11 cellular contexts compared by ENCODE assay signal in genomic region chr7:134016942-134017303, GRCh38.
"Had no signal": no experiment of that assay in that cellular context is flagged by ENCODE, and none has a peak within 500 bp of the region (broad histone marks: within the 10 kb centered on the region; RNA-seq: fewer than 3 reads in every experiment).

No MANE protein-coding gene starts in this region.

- H3K27ac ChIP-seq: brain microvascular endothelial cell, tibial artery had no signal

- H3K27me3 Mint-ChIP-seq: activated B cell treated with CpG ODN at 0.5 μM for 24 hours; activated CD4-positive, alpha-beta T cell treated with anti-CD3 and anti-CD28 coated beads, Interleukin-2, amount 10 ng/mL, durations not matched to agents 24 days and 14 days; activated naive CD8-positive, alpha-beta T cell treated with anti-CD3 and anti-CD28 coated beads for 36 hours; stimulated activated naive B cell treated with anti-CD40 and anti-IgM and Interleukin-4, amounts not matched to agents 10 μg/mL and 1 μg/mL and 100 μg/mL, for 72 hours had no signal

- H3K9me3 Mint-ChIP-seq: activated B cell treated with CpG ODN at 0.5 μM for 24 hours; activated CD4-positive, alpha-beta T cell treated with anti-CD3 and anti-CD28 coated beads, Interleukin-2, amount 10 ng/mL, durations not matched to agents 24 days and 14 days; activated naive CD8-positive, alpha-beta T cell treated with anti-CD3 and anti-CD28 coated beads for 36 hours; activated T-helper 1 cell treated with anti-CD3 and anti-CD28 coated beads, Interleukin-12 subunit alpha, Interleukin-12 subunit beta, Interleukin-2, Interleukin-4 antibody, amounts not matched to agents 30 ng/mL and 10 ng/mL and 1 ng/mL, durations not matched to agents 14 hours and 24 hours and 36 hours; natural killer cell; stimulated activated naive B cell treated with anti-CD40 and anti-IgM and Interleukin-4, amounts not matched to agents 10 μg/mL and 1 μg/mL and 100 μg/mL, for 72 hours had no signal

- H3K4me3 Mint-ChIP-seq: activated B cell treated with CpG ODN at 0.5 μM for 24 hours; activated CD4-positive, alpha-beta T cell treated with anti-CD3 and anti-CD28 coated beads, Interleukin-2, amount 10 ng/mL, durations not matched to agents 24 days and 14 days; activated naive CD8-positive, alpha-beta T cell treated with anti-CD3 and anti-CD28 coated beads for 36 hours; activated T-helper 1 cell treated with anti-CD3 and anti-CD28 coated beads, Interleukin-12 subunit alpha, Interleukin-12 subunit beta, Interleukin-2, Interleukin-4 antibody, amounts not matched to agents 30 ng/mL and 10 ng/mL and 1 ng/mL, durations not matched to agents 14 hours and 24 hours and 36 hours; natural killer cell; stimulated activated naive B cell treated with anti-CD40 and anti-IgM and Interleukin-4, amounts not matched to agents 10 μg/mL and 1 μg/mL and 100 μg/mL, for 72 hours had no signal

- H3K4me1 Mint-ChIP-seq: activated B cell treated with CpG ODN at 0.5 μM for 24 hours; activated CD4-positive, alpha-beta T cell treated with anti-CD3 and anti-CD28 coated beads, Interleukin-2, amount 10 ng/mL, durations not matched to agents 24 days and 14 days; activated naive CD8-positive, alpha-beta T cell treated with anti-CD3 and anti-CD28 coated beads for 36 hours; natural killer cell; stimulated activated naive B cell treated with anti-CD40 and anti-IgM and Interleukin-4, amounts not matched to agents 10 μg/mL and 1 μg/mL and 100 μg/mL, for 72 hours had no signal

- DNase-seq: activated B cell treated with CpG ODN at 0.5 μM for 24 hours; activated CD4-positive, alpha-beta T cell treated with anti-CD3 and anti-CD28 coated beads, Interleukin-2, amount 10 ng/mL, durations not matched to agents 24 days and 14 days; activated CD8-positive, alpha-beta memory T cell treated with anti-CD3 and anti-CD28 coated beads for 24 hours; activated naive CD8-positive, alpha-beta T cell treated with anti-CD3 and anti-CD28 coated beads for 36 hours; effector CD8-positive, alpha-beta T cell; natural killer cell; stimulated activated CD4-positive, alpha-beta T cell treated with anti-CD3 and anti-CD28 coated beads, Interleukin-4, amount 100 ng/mL, for 1 hour; stimulated activated naive B cell treated with anti-CD40 and anti-IgM and Interleukin-4, amounts not matched to agents 10 μg/mL and 1 μg/mL and 100 μg/mL, for 72 hours; tibial artery had no signal

- ATAC-seq: natural killer cell; stimulated activated naive B cell treated with anti-CD40 and anti-IgM and Interleukin-4, amounts not matched to agents 10 μg/mL and 1 μg/mL and 100 μg/mL, for 72 hours had no signal

- H3K36me3 Mint-ChIP-seq: natural killer cell had no signal

- H3K27ac Mint-ChIP-seq: activated B cell treated with CpG ODN at 0.5 μM for 24 hours; activated CD4-positive, alpha-beta T cell treated with anti-CD3 and anti-CD28 coated beads, Interleukin-2, amount 10 ng/mL, durations not matched to agents 24 days and 14 days; activated naive CD8-positive, alpha-beta T cell treated with anti-CD3 and anti-CD28 coated beads for 36 hours; activated T-helper 1 cell treated with anti-CD3 and anti-CD28 coated beads, Interleukin-12 subunit alpha, Interleukin-12 subunit beta, Interleukin-2, Interleukin-4 antibody, amounts not matched to agents 30 ng/mL and 10 ng/mL and 1 ng/mL, durations not matched to agents 14 hours and 24 hours and 36 hours; natural killer cell; stimulated activated naive B cell treated with anti-CD40 and anti-IgM and Interleukin-4, amounts not matched to agents 10 μg/mL and 1 μg/mL and 100 μg/mL, for 72 hours had no signal
